In the genomic region with DNA sequence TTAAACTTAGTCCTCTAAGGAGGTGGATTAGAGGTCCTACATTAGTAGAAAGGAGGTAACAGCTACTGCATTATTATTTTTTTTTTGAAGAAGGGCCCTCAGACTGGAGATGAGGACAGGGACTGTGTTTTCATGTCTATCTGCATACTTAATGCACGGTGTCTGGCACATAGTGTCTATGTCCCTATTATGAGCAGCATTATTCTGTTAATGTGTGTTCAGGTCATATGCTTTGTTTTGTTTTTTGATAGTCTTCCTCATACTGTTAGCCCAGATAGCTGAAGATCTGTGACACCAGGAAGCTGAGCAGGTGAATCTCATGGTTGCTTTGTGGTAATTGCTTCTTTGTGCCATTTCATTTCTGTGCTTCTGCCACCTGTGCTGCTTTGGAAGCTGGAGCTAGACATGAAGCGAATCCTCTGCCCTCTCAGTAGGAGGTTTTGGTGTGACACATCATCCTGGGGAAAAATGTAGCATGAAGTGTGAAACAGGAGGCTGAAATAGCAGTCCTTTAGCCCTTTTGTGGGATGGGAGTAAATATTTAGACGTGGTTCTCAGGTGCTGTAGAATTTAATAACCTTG, we compare ENCODE assay signal across 13 cellular contexts. TPM values are rescaled to one million over a fixed set of nuclear protein-coding genes. Genes with fewer than 3 reads are reported as not detected.
DNase-seq lines count a peak whose midpoint lies in the region; ATAC-seq and TF ChIP-seq lines count a peak whose summit lies in the region.
"Had no signal": no experiment of that assay in that cellular context is flagged by ENCODE, and none has a peak within 500 bp of the region (broad histone marks: within the 10 kb centered on the region; RNA-seq: fewer than 3 reads in every experiment).

No MANE protein-coding gene starts in this region.

- H3K36me3 Mint-ChIP-seq in activated naive CD4-positive, alpha-beta T cell treated with anti-CD3 and anti-CD28 coated beads, Interleukin-2, amount 50 U/mL, for 24 hours, result peaks cover 23% of the 10 kb centered on the region
- peaks cover 14% of the 10 kb centered on the region for H3K36me3 Mint-ChIP-seq in activated naive CD8-positive, alpha-beta T cell
- H3K36me3 Mint-ChIP-seq in memory B cell, result peaks cover 27% of the 10 kb centered on the region

- H3K36me3 ChIP-seq in upper lobe of right lung, result no peaks in the 10 kb centered on the region
- H3K36me3 ChIP-seq: BE2C, cardiac muscle cell, neural progenitor cell had no signal

- peaks cover 67% of the 10 kb centered on the region for H3K4me1 ChIP-seq in upper lobe of right lung
- H3K4me1 ChIP-seq: BE2C had no signal

- H3K27ac ChIP-seq in upper lobe of right lung, result peak overlapping the region; percentile 59
- H3K27ac ChIP-seq: cardiac muscle cell, neural progenitor cell had no signal

- no peaks in the 10 kb centered on the region for H3K27me3 ChIP-seq in upper lobe of right lung
- H3K27me3 ChIP-seq: BE2C, cardiac muscle cell, heart right ventricle, neural progenitor cell had no signal

- TF ChIP-seq CTCF in upper lobe of right lung (IDR thresholded peaks at IDR 0.05), result no peak

- DNase-seq in activated naive CD4-positive, alpha-beta T cell (lab: John Stamatoyannopoulos, UW), result no peak
- no peak for DNase-seq in memory B cell (ENCODE audit: low spot score in 2 of 2)
- no peak for DNase-seq in upper lobe of right lung
- no peak for DNase-seq in globus pallidus (ENCODE audit: low spot score)
- DNase-seq: BE2C, heart right ventricle had no signal

- intact Hi-C loops in upper lobe of right lung (cut with DNase I), result no loop called here

- no peak for ATAC-seq in memory B cell (ENCODE audit: low read depth)
- ATAC-seq in upper lobe of right lung, result no peak
- no peak for ATAC-seq in HG03280 (IDR thresholded peaks at IDR 0.05; ENCODE audit: unreplicated experiment)
- ATAC-seq in GM18498 (IDR thresholded peaks at IDR 0.05; ENCODE audit: unreplicated experiment), result no peak
- ATAC-seq: Panc1 had no signal

- H3K4me3 ChIP-seq in upper lobe of right lung, result no peak overlapping the region
- H3K4me3 ChIP-seq: cardiac muscle cell, neural progenitor cell had no signal

- no peaks in the 10 kb centered on the region for H3K9me3 ChIP-seq in upper lobe of right lung
- H3K9me3 ChIP-seq: BE2C, heart right ventricle had no signal

- no peaks in the 10 kb centered on the region for H3K27me3 Mint-ChIP-seq in activated naive CD4-positive, alpha-beta T cell treated with anti-CD3 and anti-CD28 coated beads, Interleukin-2, amount 50 U/mL, for 24 hours
- no peaks in the 10 kb centered on the region for H3K27me3 Mint-ChIP-seq in activated naive CD8-positive, alpha-beta T cell
- no peaks in the 10 kb centered on the region for H3K27me3 Mint-ChIP-seq in memory B cell

- H3K27ac Mint-ChIP-seq in activated naive CD4-positive, alpha-beta T cell treated with anti-CD3 and anti-CD28 coated beads, Interleukin-2, amount 50 U/mL, for 24 hours, result peak overlapping the region; percentile 96
- peak overlapping the region; percentile 99 for H3K27ac Mint-ChIP-seq in activated naive CD8-positive, alpha-beta T cell
- H3K27ac Mint-ChIP-seq in memory B cell, result peak overlapping the region; percentile 100
- H3K27ac Mint-ChIP-seq: neural progenitor cell had no signal

- peaks cover 88% of the 10 kb centered on the region for H3K4me1 Mint-ChIP-seq in activated naive CD4-positive, alpha-beta T cell treated with anti-CD3 and anti-CD28 coated beads, Interleukin-2, amount 50 U/mL, for 24 hours
- H3K4me1 Mint-ChIP-seq in activated naive CD8-positive, alpha-beta T cell (ENCODE audit: low read depth), result peaks cover 91% of the 10 kb centered on the region
- peaks cover 65% of the 10 kb centered on the region for H3K4me1 Mint-ChIP-seq in memory B cell

- H3K9me3 Mint-ChIP-seq in activated naive CD4-positive, alpha-beta T cell treated with anti-CD3 and anti-CD28 coated beads, Interleukin-2, amount 50 U/mL, for 24 hours, result no peaks in the 10 kb centered on the region
- H3K9me3 Mint-ChIP-seq in activated naive CD8-positive, alpha-beta T cell (ENCODE audit: low read depth), result no peaks in the 10 kb centered on the region
- no peaks in the 10 kb centered on the region for H3K9me3 Mint-ChIP-seq in memory B cell
- H3K9me3 Mint-ChIP-seq: neural progenitor cell had no signal

- peak overlapping the region; percentile 86 for H3K4me3 Mint-ChIP-seq in activated naive CD4-positive, alpha-beta T cell treated with anti-CD3 and anti-CD28 coated beads, Interleukin-2, amount 50 U/mL, for 24 hours
- peak overlapping the region; percentile 95 for H3K4me3 Mint-ChIP-seq in activated naive CD8-positive, alpha-beta T cell
- peak overlapping the region; percentile 81 for H3K4me3 Mint-ChIP-seq in memory B cell
- H3K4me3 Mint-ChIP-seq: neural progenitor cell had no signal

RNA-seq across cellular contexts. Expression of gene SMAP2, which starts 15.8 kb away (rescaled TPM):
- 55.3 TPM for total RNA-seq in upper lobe of right lung
